5 cellular contexts compared by ENCODE assay signal in genomic region chr15:40962317-40962716, GRCh38. TPM values are rescaled to one million over a fixed set of nuclear protein-coding genes. Genes with fewer than 3 reads are reported as not detected.
"Had no signal": no experiment of that assay in that cellular context is flagged by ENCODE, and none has a peak within 500 bp of the region (broad histone marks: within the 10 kb centered on the region; RNA-seq: fewer than 3 reads in every experiment).

No MANE protein-coding gene starts in this region.

RNA-seq across cellular contexts. Expression of gene DLL4, which starts 33.2 kb away (rescaled TPM):
- total RNA-seq: mononuclear cell had no signal
- polyA plus RNA-seq: hepatocyte, immature natural killer cell, keratinocyte, mammary epithelial cell had no signal
